Comparison of ENCODE assay signal across 1 cellular context in genomic region chr13:113665582-113666323, GRCh38.
TF ChIP-seq lines count a peak whose summit lies in the region.

No MANE protein-coding gene starts in this region.

TF ChIP-seq in IMR-90, 13 proteins besides CTCF, POLR2A, EP300 and RAD21 (continued from another document):
- TF ChIP-seq RFX5 (IDR thresholded peaks at IDR 0.05; ENCODE audit: low read depth, low read length) (no peak), CHD1 (IDR thresholded peaks at IDR 0.05; ENCODE audit: low read depth, low read length) (no peak), RCOR1 (IDR thresholded peaks at IDR 0.05; ENCODE audit: insufficient replicate concordance, low read length) (no peak), MXI1 (IDR thresholded peaks at IDR 0.05; ENCODE audit: borderline replicate concordance, low read depth, low read length) (no peak), SMC3 (IDR thresholded peaks at IDR 0.05; ENCODE audit: low read depth, low read length) (no peak), USF2 (IDR thresholded peaks at IDR 0.05; ENCODE audit: low read depth, low read length) (no peak), MAZ (IDR thresholded peaks at IDR 0.05; ENCODE audit: borderline replicate concordance, low read depth, low read length) (no peak), ELK1 (IDR thresholded peaks at IDR 0.05; ENCODE audit: borderline replicate concordance, low read depth, low read length) (no peak)
